Comparison of ENCODE assay signal across 7 cellular contexts in the genomic region with DNA sequence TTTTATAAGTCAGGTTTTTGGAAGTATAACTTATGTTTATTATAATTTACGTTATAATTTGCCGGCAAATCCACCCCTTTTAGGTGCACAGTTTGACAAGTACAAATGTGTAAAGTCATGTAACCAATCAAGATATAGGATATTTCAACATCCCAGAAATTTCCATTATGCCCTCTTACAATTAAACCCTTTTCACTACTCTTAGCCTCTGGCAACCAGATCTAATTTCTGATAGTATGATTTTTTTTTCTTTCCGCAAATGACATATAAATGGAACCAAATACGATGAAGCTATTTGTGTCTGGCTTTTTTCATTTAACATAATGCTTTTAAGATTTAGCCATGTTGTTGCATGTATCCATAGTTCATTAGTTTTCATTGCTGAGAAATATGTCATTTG.
"Had no signal": no experiment of that assay in that cellular context is flagged by ENCODE, and none has a peak within 500 bp of the region (broad histone marks: within the 10 kb centered on the region; RNA-seq: fewer than 3 reads in every experiment).

No MANE protein-coding gene starts in this region.

- H3K4me3 ChIP-seq: GM12878 had no signal

- DNase-seq: GDM1, GF-D8 had no signal

- FAIRE-seq: G401.6, GM12878, GM12891, GM18507, GM19239 had no signal

- ATAC-seq: GM12878 had no signal
